9 cellular contexts compared by ENCODE assay signal in genomic region chr2:64807417-64807816, GRCh38.
A peak's percentile ranks its signal among the peaks of the same experiment; 100 is the strongest.
DNase-seq lines count a peak whose midpoint lies in the region; FAIRE-seq and TF ChIP-seq lines count a peak whose summit lies in the region.
"Had no signal": no experiment of that assay in that cellular context is flagged by ENCODE, and none has a peak within 500 bp of the region (broad histone marks: within the 10 kb centered on the region; RNA-seq: fewer than 3 reads in every experiment).

No MANE protein-coding gene starts in this region.

- no peak overlapping the region for H3K4me3 ChIP-seq in SJSA1
- H3K4me3 ChIP-seq: heart left ventricle had no signal

- H3K27ac ChIP-seq in SJSA1 = no peak overlapping the region

- no peaks in the 10 kb centered on the region for H3K27me3 ChIP-seq in SJSA1 (replicated peaks)
- H3K27me3 ChIP-seq: heart left ventricle had no signal

- no peaks in the 10 kb centered on the region for H3K9me3 ChIP-seq in SJSA1 (replicated peaks)

- DNase-seq in DMS53 (lab: John Stamatoyannopoulos, UW) = peak; percentile 59
- peak; percentile 65 for DNase-seq in H54 (ENCODE audit: insufficient read length, low spot score)
- DNase-seq in SJSA1 (ENCODE audit: low read depth in 1 of 2, low spot score in 2 of 2) = peak; percentile 65 to 87
- DNase-seq in fibroblast of peridontal ligament (ENCODE audit: extremely low read depth) = peak; percentile 100
- peak; percentile 26 to 66 for DNase-seq in stimulated activated CD8-positive, alpha-beta memory T cell treated with anti-CD3 and anti-CD28 coated beads, Interleukin-7, amount 100 ng/mL, for 48 hours (ENCODE audit: extremely low read depth in 1 of 2, low read depth in 1 of 2)
- DNase-seq in iPS-NIHi11 (ENCODE audit: low spot score) = no peak
- DNase-seq in NCI-H2196 (lab: John Stamatoyannopoulos, UW; ENCODE audit: unreplicated experiment) = no peak
- no peak for DNase-seq in NCI-H146 treated with DMSO at 0.1 percent for 48 hours (lab: John Stamatoyannopoulos, UW; ENCODE audit: unreplicated experiment)
- DNase-seq: heart left ventricle had no signal

- peaks cover 14% of the 10 kb centered on the region for H3K4me1 ChIP-seq in SJSA1 (replicated peaks)

- FAIRE-seq in H54 (lab: Jason Lieb, UNC) = peak; percentile 97

- no peaks in the 10 kb centered on the region for H3K36me3 ChIP-seq in SJSA1
- H3K36me3 ChIP-seq: heart left ventricle had no signal

- no peak for TF ChIP-seq POLR2A in H54 (IDR thresholded peaks at IDR 0.05; ENCODE audit: low read depth, low read length)

Comparison
In these comparisons a context has a peak if more than half of its experiments do, and no peak if none do; other contexts are left out.
1. DNase-seq: peak in DMS53 (single experiment), H54 (single experiment), SJSA1 (2 of 2), fibroblast of peridontal ligament (single experiment) and stimulated activated CD8-positive, alpha-beta memory T cell treated with anti-CD3 and anti-CD28 coated beads, Interleukin-7, amount 100 ng/mL, for 48 hours (2 of 2); none in iPS-NIHi11 (single experiment), NCI-H2196 (single experiment) and NCI-H146 treated with DMSO at 0.1 percent for 48 hours (single experiment).